In the genomic region with DNA sequence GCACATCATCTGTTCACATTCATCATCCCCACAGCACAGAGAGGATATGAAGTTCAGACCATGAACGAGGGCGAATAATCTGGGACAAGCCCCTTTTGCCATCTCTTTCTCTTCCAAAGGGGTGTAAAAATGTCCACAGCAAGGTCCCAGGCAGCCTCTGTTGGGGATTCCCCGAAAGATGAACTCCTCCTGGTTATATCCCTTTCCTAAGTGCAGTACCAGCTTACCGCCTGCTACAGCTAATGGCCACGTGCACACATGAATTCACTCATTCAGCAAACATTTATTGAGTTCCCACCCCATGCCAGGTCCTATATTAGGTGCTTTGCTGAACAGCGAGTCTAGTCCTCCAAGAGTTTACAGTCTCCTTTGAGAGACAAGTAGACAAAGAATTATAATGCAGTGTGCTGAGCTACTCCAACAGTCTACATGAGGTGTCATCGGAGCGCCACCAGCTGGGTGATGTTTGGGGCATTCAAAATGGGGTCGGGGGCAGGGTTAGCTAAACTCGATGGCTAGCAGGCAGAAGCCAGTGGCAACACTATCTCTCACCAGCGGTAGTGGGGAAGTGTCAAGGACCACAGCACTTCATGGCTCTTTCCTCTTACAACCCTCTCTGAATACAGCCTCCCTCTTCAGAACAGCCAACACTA, we compare ENCODE assay signal across 19 cellular contexts.
DNase-seq lines count a peak whose midpoint lies in the region; ATAC-seq, FAIRE-seq and TF ChIP-seq lines count a peak whose summit lies in the region.
"Had no signal": no experiment of that assay in that cellular context is flagged by ENCODE, and none has a peak within 500 bp of the region (broad histone marks: within the 10 kb centered on the region; RNA-seq: fewer than 3 reads in every experiment).

No MANE protein-coding gene starts in this region.

- no peaks in the 10 kb centered on the region for H3K9me3 Mint-ChIP-seq in osteocyte (ENCODE audit: unreplicated experiment)
- H3K9me3 Mint-ChIP-seq: CD8-positive, alpha-beta T cell had no signal

- H3K4me3 ChIP-seq in heart right ventricle (no peak overlapping the region), OCI-LY3 (ENCODE audit: low read length) (no peak overlapping the region), HepG2 (replicated peaks in 1 of 3; ENCODE audit: insufficient read depth in 1 of 3, low read depth in 2 of 3, low read length in 3 of 3) (no peak overlapping the region), A673 (ENCODE audit: low read depth, low read length, poor library complexity, severe bottlenecking) (no peak overlapping the region)
- H3K4me3 ChIP-seq: BLaER1 treated with 17β-estradiol and CSF1 and Interleukin-3, amounts not matched to agents 10 nM and 100 nM; SK-N-MC had no signal

- no peak overlapping the region for H3K4me3 Mint-ChIP-seq in osteocyte (ENCODE audit: unreplicated experiment)
- H3K4me3 Mint-ChIP-seq: CD8-positive, alpha-beta T cell had no signal

- H3K36me3 ChIP-seq in heart right ventricle (no peaks in the 10 kb centered on the region), OCI-LY3 (replicated peaks; ENCODE audit: low read depth, low read length) (peaks cover 2% of the 10 kb centered on the region), HepG2 (replicated peaks in 1 of 2; ENCODE audit: control insufficient read depth in 1 of 2, insufficient read depth in 2 of 2, low read length in 2 of 2) (no peaks in the 10 kb centered on the region), A673 (ENCODE audit: insufficient read depth, low read length, poor library complexity, severe bottlenecking) (no peaks in the 10 kb centered on the region)
- H3K36me3 ChIP-seq: BLaER1 treated with 17β-estradiol and CSF1 and Interleukin-3, amounts not matched to agents 10 nM and 100 nM had no signal

- no peaks in the 10 kb centered on the region for H3K36me3 Mint-ChIP-seq in osteocyte (ENCODE audit: unreplicated experiment)
- H3K36me3 Mint-ChIP-seq: CD8-positive, alpha-beta T cell had no signal

- peaks cover 0 to 18% (median 7%) of the 10 kb centered on the region in 9 donors for H3K4me1 ChIP-seq in heart right ventricle
- no peaks in the 10 kb centered on the region for H3K4me1 ChIP-seq in OCI-LY3 (ENCODE audit: low read length)
- H3K4me1 ChIP-seq in HepG2 (ENCODE audit: insufficient read depth, low read length) = no peaks in the 10 kb centered on the region
- H3K4me1 ChIP-seq in A673 (ENCODE audit: insufficient read depth, low read length, poor library complexity, severe bottlenecking) = no peaks in the 10 kb centered on the region
- H3K4me1 ChIP-seq: BLaER1 treated with 17β-estradiol and CSF1 and Interleukin-3, amounts not matched to agents 10 nM and 100 nM had no signal

- FAIRE-seq in HepG2 (lab: Jason Lieb, UNC) = no peak
- FAIRE-seq: GM12891, GM18507 had no signal

- ATAC-seq in heart right ventricle (no peak), HepG2 (peak; percentile 34)
- ATAC-seq: CD8-positive, alpha-beta T cell had no signal

- H3K27ac ChIP-seq in heart right ventricle (no peak overlapping the region), OCI-LY3 (ENCODE audit: low read length) (no peak overlapping the region), HepG2 (ENCODE audit: extremely low read length, insufficient read depth, low read length) (no peak overlapping the region), A673 (ENCODE audit: low read depth, low read length, poor library complexity, severe bottlenecking) (no peak overlapping the region)
- H3K27ac ChIP-seq: BLaER1 treated with 17β-estradiol and CSF1 and Interleukin-3, amounts not matched to agents 10 nM and 100 nM; SK-N-MC had no signal

- TF ChIP-seq EP300 in HepG2 (IDR thresholded peaks at IDR 0.05; ENCODE audit: low read depth in 2 of 2, low read length in 2 of 2) = no peak
- no peak for TF ChIP-seq EP300 in HepG2 (CRISPR knock-in tag; IDR thresholded peaks at IDR 0.05; ENCODE audit: borderline replicate concordance)

- no peaks in the 10 kb centered on the region for H4K20me1 ChIP-seq in OCI-LY3 (ENCODE audit: insufficient read depth, low read length)
- no peaks in the 10 kb centered on the region for H4K20me1 ChIP-seq in HepG2 (ENCODE audit: insufficient read depth, low read length)
- H4K20me1 ChIP-seq: BLaER1 treated with 17β-estradiol and CSF1 and Interleukin-3, amounts not matched to agents 10 nM and 100 nM had no signal

- no peaks in the 10 kb centered on the region for H3K27me3 ChIP-seq in heart right ventricle
- H3K27me3 ChIP-seq in OCI-LY3 (ENCODE audit: low read depth, low read length) = no peaks in the 10 kb centered on the region
- H3K27me3 ChIP-seq in HepG2 (ENCODE audit: control insufficient read depth in 1 of 2, insufficient read depth in 2 of 2, low read length in 2 of 2) = peaks cover 0 to 53% of the 10 kb centered on the region in 2 experiments; a peak in 4 of 5 replicates
- H3K27me3 ChIP-seq in A673 (replicated peaks; ENCODE audit: insufficient read depth, low read depth, low read length, poor library complexity) = peaks cover 60% of the 10 kb centered on the region
- H3K27me3 ChIP-seq: BLaER1 treated with 17β-estradiol and CSF1 and Interleukin-3, amounts not matched to agents 10 nM and 100 nM had no signal

- 84% methylated on average over 11 of the region's 11 CpGs for WGBS in heart right ventricle, 2 donors
- 17% methylated on average over 11 of the region's 11 CpGs for WGBS in HepG2 (ENCODE audit: low lambda C conversion rate)

- H3K9ac ChIP-seq in OCI-LY3 (ENCODE audit: low read length) = no peak overlapping the region
- no peak overlapping the region for H3K9ac ChIP-seq in HepG2 (ENCODE audit: insufficient read depth, low read depth, low read length)
- H3K9ac ChIP-seq: BLaER1 treated with 17β-estradiol and CSF1 and Interleukin-3, amounts not matched to agents 10 nM and 100 nM had no signal

- no peak for TF ChIP-seq RAD21 in HepG2 (CRISPR knock-in tag; IDR thresholded peaks at IDR 0.05)

- H3K27ac Mint-ChIP-seq in osteocyte (ENCODE audit: unreplicated experiment) = no peak overlapping the region
- H3K27ac Mint-ChIP-seq: CD8-positive, alpha-beta T cell had no signal

- peaks cover 19% of the 10 kb centered on the region for H3K27me3 Mint-ChIP-seq in osteocyte (ENCODE audit: unreplicated experiment)

- in situ Hi-C loops in HepG2 (cut with HindIII; ENCODE audit: extremely low pct_ligation_motif_present, low pct_unique_long_range_greater_than_20kb) = no loop called here

- POLR2A ChIA-PET in HepG2 (lab: Yijun Ruan, JAX) (no interaction called here), A673 (lab: Charles Lee; ENCODE audit: low non-redundant PET) (no interaction called here)

- TF ChIP-seq POLR2A in HepG2 (IDR thresholded peaks at IDR 0.05; ENCODE audit: insufficient read depth in 1 of 2, low read depth in 2 of 2, low read length in 2 of 2) = no peak

- H3K4me1 Mint-ChIP-seq in osteocyte (ENCODE audit: unreplicated experiment) = no peaks in the 10 kb centered on the region

- H2AFZ ChIP-seq in OCI-LY3 (ENCODE audit: low read depth, low read length) (no peak overlapping the region), HepG2 (ENCODE audit: low read length) (no peak overlapping the region)

- H3K79me2 ChIP-seq in OCI-LY3 (ENCODE audit: low read length) (no peaks in the 10 kb centered on the region), HepG2 (ENCODE audit: insufficient read depth, low read length) (no peaks in the 10 kb centered on the region)

- BruUV-seq in HepG2 (replicated peaks; lab: Mats Ljungman, UMichigan) = no TSS peak
- BruUV-seq in A673 (replicated peaks; lab: Mats Ljungman, UMichigan) = no TSS peak

- TF ChIP-seq CTCF in heart right ventricle (IDR thresholded peaks at IDR 0.05) = no peak
- 0 out of 2 replicates have a peak, but pooled peaks have one; percentile 4 for TF ChIP-seq CTCF in OCI-LY3 (IDR thresholded peaks at IDR 0.05; ENCODE audit: low read depth, low read length)
- TF ChIP-seq CTCF in HepG2 (CRISPR knock-in tag; IDR thresholded peaks at IDR 0.05) = no peak
- TF ChIP-seq CTCF in A673 (conservative IDR thresholded peaks at IDR 0.05; ENCODE audit: low read depth, low read length) = no peak
- no peak for TF ChIP-seq CTCF in osteocyte (IDR thresholded peaks at IDR 0.05)

- DNase-seq in cardiac septum (ENCODE audit: low spot score) (peak; percentile 63), heart right ventricle (no peak), HepG2 (ENCODE audit: low spot score) (no peak), A673 (ENCODE audit: low spot score) (no peak), osteocyte (ENCODE audit: extremely low spot score, unreplicated experiment) (no peak), putamen (ENCODE audit: low spot score) (no peak)
- DNase-seq: Calu3; CD8-positive, alpha-beta T cell; HCEC 1CT; NCI-H1092 treated with DMSO at 0.1 percent for 48 hours; NCI-H146; NCI-H2029 treated with DMSO at 0.1 percent for 48 hours; NCI-H2171; SHP77 had no signal

- H3K9me3 ChIP-seq in heart right ventricle (no peaks in the 10 kb centered on the region), OCI-LY3 (ENCODE audit: insufficient read depth, low read length) (no peaks in the 10 kb centered on the region), HepG2 (ENCODE audit: low read length) (no peaks in the 10 kb centered on the region), A673 (ENCODE audit: low read depth, low read length, poor library complexity, severe bottlenecking) (no peaks in the 10 kb centered on the region)
- H3K9me3 ChIP-seq: BLaER1 treated with 17β-estradiol and CSF1 and Interleukin-3, amounts not matched to agents 10 nM and 100 nM had no signal

- H3K4me2 ChIP-seq in OCI-LY3 (ENCODE audit: low read length) = no peak overlapping the region
- H3K4me2 ChIP-seq in HepG2 (ENCODE audit: low read depth, low read length) = no peak overlapping the region
- H3K4me2 ChIP-seq: BLaER1 treated with 17β-estradiol and CSF1 and Interleukin-3, amounts not matched to agents 10 nM and 100 nM had no signal

- CTCF ChIA-PET in HepG2 (lab: Yijun Ruan, JAX; ENCODE audit: low intra/inter-chr PET ratio, low total read pairs) (no interaction called here), A673 (lab: Charles Lee) (no interaction called here)

- intact Hi-C loops in cardiac septum (cut with DNase I) (no loop called here), heart right ventricle (cut with DNase I) (no loop called here), HepG2 (cut with micrococcal nuclease; ENCODE audit: unreplicated experiment) (no loop called here), A673 (cut with micrococcal nuclease; ENCODE audit: unreplicated experiment) (no loop called here)

TF ChIP-seq in HepG2, 621 proteins besides CTCF, POLR2A, EP300 and RAD21:
- TF ChIP-seq RNF2 (conservative IDR thresholded peaks at IDR 0.05; ENCODE audit: low read depth) = no peak
- TF ChIP-seq ZNF556 (CRISPR knock-in tag; IDR thresholded peaks at IDR 0.05; ENCODE audit: borderline replicate concordance) = no peak
- no peak for TF ChIP-seq ZNF792 (CRISPR knock-in tag; IDR thresholded peaks at IDR 0.05)
- no peak for TF ChIP-seq ZNF24 (IDR thresholded peaks at IDR 0.05)
